In genomic region chr16:4461250-4462085, GRCh38 we compare ENCODE assay signal across 14 cellular contexts. TPM values are rescaled to one million over a fixed set of nuclear protein-coding genes. Genes with fewer than 3 reads are reported as not detected.
DNase-seq lines count a peak whose midpoint lies in the region; ATAC-seq, FAIRE-seq and TF ChIP-seq lines count a peak whose summit lies in the region.
"Had no signal": no experiment of that assay in that cellular context is flagged by ENCODE, and none has a peak within 500 bp of the region (broad histone marks: within the 10 kb centered on the region; RNA-seq: fewer than 3 reads in every experiment).

No MANE protein-coding gene starts in this region.

- no peaks in the 10 kb centered on the region for H3K27me3 Mint-ChIP-seq in effector memory CD8-positive, alpha-beta T cell

- H3K36me3 ChIP-seq in ectodermal cell (ENCODE audit: control insufficient read depth, insufficient read depth, low read length) = peaks cover 15% of the 10 kb centered on the region
- peaks cover 0 to 14% (median 3%) of the 10 kb centered on the region in 3 donors for H3K36me3 ChIP-seq in pancreas

- H3K27me3 ChIP-seq in ectodermal cell (ENCODE audit: control insufficient read depth, insufficient read depth, low read length, poor library complexity, severe bottlenecking) (no peaks in the 10 kb centered on the region), pancreas (no peaks in the 10 kb centered on the region)
- H3K27me3 ChIP-seq: heart left ventricle, thyroid gland had no signal

- intact Hi-C loops in pancreas (cut with DNase I) = no loop called here

- H3K4me1 Mint-ChIP-seq in effector memory CD8-positive, alpha-beta T cell (ENCODE audit: low read depth in 2 of 2) = peaks cover 32 to 34% of the 10 kb centered on the region in 2 donors

- peaks cover 61% of the 10 kb centered on the region for H3K36me3 Mint-ChIP-seq in effector memory CD8-positive, alpha-beta T cell (ENCODE audit: insufficient read depth)

- ATAC-seq in pancreas = peak in 3 of 4 donors; percentile 8 to 17 (median 12)
- no peak for ATAC-seq in GM18498 (IDR thresholded peaks at IDR 0.05; ENCODE audit: unreplicated experiment)
- no peak for ATAC-seq in effector memory CD8-positive, alpha-beta T cell (replicated peaks)
- no peak for ATAC-seq in HG03025 (IDR thresholded peaks at IDR 0.05; ENCODE audit: low FRiP score, unreplicated experiment)
- ATAC-seq: heart left ventricle, right cardiac atrium had no signal

- WGBS in ectodermal cell, 2 experiments = 86 to 90% methylated on average over 25 to 26 of the region's 27 CpGs
- WGBS in pancreas, 2 donors = 79 to 81% methylated on average over 27 of the region's 27 CpGs

- no peak overlapping the region for H3K4me3 Mint-ChIP-seq in effector memory CD8-positive, alpha-beta T cell

- H3K27ac ChIP-seq in ectodermal cell (ENCODE audit: insufficient read depth, low read depth, low read length, poor library complexity, severe bottlenecking) (peak overlapping the region; percentile 60), pancreas (no peak overlapping the region)
- H3K27ac ChIP-seq: heart left ventricle, thyroid gland had no signal

- no peak for FAIRE-seq in pancreas (lab: Jason Lieb, UNC)
- FAIRE-seq: A204.1 had no signal

- H3K4me1 ChIP-seq in ectodermal cell (ENCODE audit: control insufficient read depth, insufficient read depth, low read length) (no peaks in the 10 kb centered on the region), pancreas (no peaks in the 10 kb centered on the region)
- H3K4me1 ChIP-seq: thyroid gland had no signal

- DNase-seq in DMS53 (lab: John Stamatoyannopoulos, UW) = peak; percentile 33
- DNase-seq in DMS53 treated with DMSO at 0.1 percent for 48 hours (lab: John Stamatoyannopoulos, UW; ENCODE audit: unreplicated experiment) = no peak
- peak; percentile 21 for DNase-seq in NCI-H526 treated with DMSO at 0.1 percent for 48 hours (lab: John Stamatoyannopoulos, UW)
- no peak for DNase-seq in pancreas
- no peak for DNase-seq in effector memory CD8-positive, alpha-beta T cell
- DNase-seq: heart left ventricle, mammary epithelial cell, NCI-H774, right cardiac atrium, thyroid gland had no signal

- H3K9me3 ChIP-seq in ectodermal cell (ENCODE audit: control insufficient read depth, low read length) (no peaks in the 10 kb centered on the region), pancreas (no peaks in the 10 kb centered on the region)
- H3K9me3 ChIP-seq: heart left ventricle, thyroid gland had no signal

- no peak for TF ChIP-seq CTCF in pancreas (IDR thresholded peaks at IDR 0.05)

- peak overlapping the region in 1 of 2 donors; percentile 11 for H3K27ac Mint-ChIP-seq in effector memory CD8-positive, alpha-beta T cell

- H3K4me3 ChIP-seq in ectodermal cell (ENCODE audit: insufficient read depth, low read depth, low read length) = no peak overlapping the region
- H3K4me3 ChIP-seq in pancreas = no peak overlapping the region
- H3K4me3 ChIP-seq: heart left ventricle, thyroid gland had no signal

- H3K9me3 Mint-ChIP-seq in effector memory CD8-positive, alpha-beta T cell = no peaks in the 10 kb centered on the region

RNA-seq across cellular contexts. Expression of gene NMRAL1, which starts 13.0 kb away (rescaled TPM):
- polyA plus RNA-seq in ectodermal cell (2013, experiment 1 of 4) = 53.5 TPM
- polyA plus RNA-seq in ectodermal cell (2013, experiment 2 of 4) = 55.1 TPM
- 38.3 TPM for polyA plus RNA-seq in ectodermal cell (2013, experiment 3 of 4)
- 42.8 TPM for polyA plus RNA-seq in ectodermal cell (2013, experiment 4 of 4)
- 10 to 100 TPM; 21.9 to 40.0 (median 24.3) TPM for total RNA-seq in pancreas
- polyA plus RNA-seq in pancreas = 10 to 100 TPM; 74.9 to 84.7 TPM

RNA-seq across cellular contexts. Expression of gene HMOX2, which starts 14.7 kb away (rescaled TPM):
- polyA plus RNA-seq in ectodermal cell (2013, experiment 1 of 4) = 34.1 TPM
- 24.6 TPM for polyA plus RNA-seq in ectodermal cell (2013, experiment 2 of 4)
- 18.8 TPM for polyA plus RNA-seq in ectodermal cell (2013, experiment 3 of 4)
- polyA plus RNA-seq in ectodermal cell (2013, experiment 4 of 4) = 19.0 TPM
- 10 to 100 TPM; 12.8 to 22.0 (median 18.5) TPM for total RNA-seq in pancreas
- polyA plus RNA-seq in pancreas = 10 to 100 TPM; 18.9 to 29.6 TPM

RNA-seq across cellular contexts. Expression of gene DNAJA3, which starts 35.8 kb away (rescaled TPM):
- 39.7 TPM for polyA plus RNA-seq in ectodermal cell (2013, experiment 1 of 4)
- polyA plus RNA-seq in ectodermal cell (2013, experiment 2 of 4) = 42.9 TPM
- polyA plus RNA-seq in ectodermal cell (2013, experiment 3 of 4) = 38.2 TPM
- 34.1 TPM for polyA plus RNA-seq in ectodermal cell (2013, experiment 4 of 4)
- 10 to 100 TPM; 21.0 to 33.7 (median 21.5) TPM for total RNA-seq in pancreas
- 10 to 100 TPM; 20.3 to 23.0 TPM for polyA plus RNA-seq in pancreas

RNA-seq across cellular contexts. Expression of gene CORO7, which starts 45.1 kb away (rescaled TPM):
- 14.3 TPM for polyA plus RNA-seq in ectodermal cell (2013, experiment 1 of 4)
- 17.3 TPM for polyA plus RNA-seq in ectodermal cell (2013, experiment 2 of 4)
- polyA plus RNA-seq in ectodermal cell (2013, experiment 3 of 4) = 13.8 TPM
- 15.1 TPM for polyA plus RNA-seq in ectodermal cell (2013, experiment 4 of 4)
- total RNA-seq in pancreas = 10 to 100 TPM in 4 of 6 donors, 1 to 10 TPM in 2; 8.4 to 21.4 (median 14.2) TPM
- 10 to 100 TPM; 26.7 to 29.6 TPM for polyA plus RNA-seq in pancreas

Comparison
In these comparisons a context has a peak if more than half of its experiments do, and no peak if none do; other contexts are left out.
1. DNase-seq: peak in DMS53 (single experiment) and NCI-H526 treated with DMSO at 0.1 percent for 48 hours (single experiment); none in DMS53 treated with DMSO at 0.1 percent for 48 hours (single experiment), pancreas (0 of 6) and effector memory CD8-positive, alpha-beta T cell (0 of 3).
2. ATAC-seq: peak in pancreas (3 of 4); none in GM18498 (single experiment), effector memory CD8-positive, alpha-beta T cell (single experiment) and HG03025 (single experiment).